Comparison of ENCODE assay signal across 14 cellular contexts in the genomic region with DNA sequence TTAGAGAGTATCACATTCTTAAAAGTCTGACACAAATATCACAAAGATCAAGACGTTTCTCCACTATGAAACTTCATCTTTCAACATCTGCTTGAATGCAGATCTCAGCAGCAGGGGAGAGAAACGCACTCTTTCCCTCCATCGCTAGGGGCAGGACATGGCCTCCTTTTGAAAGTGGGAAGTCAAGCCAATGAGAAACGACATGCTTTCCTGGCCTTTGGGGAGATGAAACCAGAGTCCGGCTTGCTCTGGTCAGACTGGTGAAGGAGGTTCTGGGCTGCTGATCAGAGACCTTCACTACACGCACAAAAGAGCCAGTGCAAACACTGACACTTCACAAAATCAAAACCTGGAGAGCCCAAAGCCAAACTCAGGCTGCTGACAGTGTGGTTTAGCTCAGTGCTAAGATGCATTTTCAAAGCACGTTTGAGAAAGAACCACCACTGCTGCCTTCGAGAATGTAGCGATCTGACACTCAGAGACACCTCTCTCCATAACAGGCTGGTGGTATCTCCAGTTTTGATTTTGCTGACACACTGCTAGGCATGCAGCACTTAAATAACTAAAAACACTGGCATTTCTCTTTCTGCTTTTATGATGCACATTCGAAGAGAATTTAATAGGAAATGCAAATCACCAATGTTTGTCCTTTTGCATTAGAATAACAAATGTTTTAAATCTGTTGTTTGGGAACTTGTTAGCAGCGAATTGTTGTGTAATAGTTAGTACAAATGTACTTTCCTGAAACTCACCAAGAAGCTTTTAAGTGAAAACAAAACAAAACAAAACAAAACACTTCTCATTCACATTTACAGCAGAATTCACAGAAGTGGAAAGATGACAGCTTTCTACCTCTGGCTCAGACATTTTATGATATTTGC.
DNase-seq lines count a peak whose midpoint lies in the region; ATAC-seq, FAIRE-seq and TF ChIP-seq lines count a peak whose summit lies in the region.
"Had no signal": no experiment of that assay in that cellular context is flagged by ENCODE, and none has a peak within 500 bp of the region (broad histone marks: within the 10 kb centered on the region; RNA-seq: fewer than 3 reads in every experiment).

No MANE protein-coding gene starts in this region.

- no peaks in the 10 kb centered on the region for H3K36me3 Mint-ChIP-seq in activated CD4-positive, alpha-beta memory T cell treated with anti-CD3 and anti-CD28 coated beads, Interleukin-2, amount 10 ng/mL, durations not matched to agents 7 days and 5 days (ENCODE audit: low read depth)

- no peak overlapping the region for H2AFZ ChIP-seq in GM12878 (ENCODE audit: control insufficient read depth, low read depth, low read length)

- TF ChIP-seq EP300 in GM12878 (IDR thresholded peaks at IDR 0.05; ENCODE audit: borderline replicate concordance in 1 of 2, control insufficient read depth in 1 of 2, low read depth in 2 of 2, low read length in 2 of 2), result no peak

- H3K27me3 ChIP-seq in HAP-1 (ENCODE audit: low read depth) (peaks cover 6% of the 10 kb centered on the region; the same call in 1 of the 2 replicates), GM12878 (replicated peaks in 1 of 2; ENCODE audit: control insufficient read depth in 2 of 2, insufficient read depth in 2 of 2, low read length in 1 of 2) (no peaks in the 10 kb centered on the region), iPS DF 6.9 (ENCODE audit: control insufficient read depth, insufficient read depth, low read length) (no peaks in the 10 kb centered on the region), subcutaneous abdominal adipose tissue (ENCODE audit: control insufficient read depth in 5 of 5, insufficient read depth in 4 of 5, low read length in 5 of 5) (no peaks in the 10 kb centered on the region)
- H3K27me3 ChIP-seq: breast epithelium, stomach had no signal

- TF ChIP-seq POLR2A in GM12878 (IDR thresholded peaks at IDR 0.05; ENCODE audit: low read depth, low read length), result no peak

- CTCF ChIA-PET in GM12878 (lab: Yijun Ruan, JAX), result interaction anchor here (0.8 to 1.5 kb wide), 7 partner anchors 9 to 38 kb away, joined by 3 to 6 read pairs (median 3); no protein-coding TSS in a partner anchor
- CTCF ChIA-PET in activated CD4-positive, alpha-beta memory T cell treated with anti-CD3 and anti-CD28 coated beads, Interleukin-2, amount 10 ng/mL, durations not matched to agents 7 days and 5 days (lab: Charles Lee), result no interaction called here

- no peak overlapping the region for H3K4me3 Mint-ChIP-seq in activated CD4-positive, alpha-beta memory T cell treated with anti-CD3 and anti-CD28 coated beads, Interleukin-2, amount 10 ng/mL, durations not matched to agents 7 days and 5 days

- no peak for TF ChIP-seq RAD21 in GM12878 (IDR thresholded peaks at IDR 0.05; ENCODE audit: insufficient read depth, low read depth, low read length)

- 22% methylated on average over 11 of the region's 11 CpGs for WGBS in GM12878 (ENCODE audit: insufficient coverage, insufficient replicate concordance, low lambda C conversion rate, missing lambda C conversion rate)
- no CpG with 5 or more reads among the region's 11 CpGs for WGBS in iPS DF 6.9 (ENCODE audit: insufficient coverage, insufficient read length)

- no peaks in the 10 kb centered on the region for H3K79me2 ChIP-seq in GM12878 (ENCODE audit: control insufficient read depth, insufficient read depth, low read length)

- H3K9me3 Mint-ChIP-seq in activated CD4-positive, alpha-beta memory T cell treated with anti-CD3 and anti-CD28 coated beads, Interleukin-2, amount 10 ng/mL, durations not matched to agents 7 days and 5 days, result no peaks in the 10 kb centered on the region

- H3K4me1 ChIP-seq in HAP-1, result peaks cover 16% of the 10 kb centered on the region
- no peaks in the 10 kb centered on the region for H3K4me1 ChIP-seq in GM12878 (ENCODE audit: control insufficient read depth, insufficient read depth, low read length)
- H3K4me1 ChIP-seq in iPS DF 6.9 (ENCODE audit: control insufficient read depth, insufficient read depth, low read length), result peaks cover 2% of the 10 kb centered on the region; the same call in 1 of the 2 replicates
- H3K4me1 ChIP-seq in subcutaneous abdominal adipose tissue (ENCODE audit: control insufficient read depth in 5 of 5, insufficient read depth in 5 of 5, low read length in 5 of 5), result peaks cover 0 to 20% (median 12%) of the 10 kb centered on the region in 5 donors
- H3K4me1 ChIP-seq: breast epithelium had no signal

- H3K9ac ChIP-seq in GM12878 (ENCODE audit: control insufficient read depth, insufficient read depth, low read length) (no peak overlapping the region), subcutaneous abdominal adipose tissue (ENCODE audit: low read length in 5 of 5) (peak overlapping the region in 1 of 5 donors; percentile 3)

- intact Hi-C loops in GM12878 (cut with micrococcal nuclease; ENCODE audit: unreplicated experiment), result no loop called here

- H3K4me1 Mint-ChIP-seq in activated CD4-positive, alpha-beta memory T cell treated with anti-CD3 and anti-CD28 coated beads, Interleukin-2, amount 10 ng/mL, durations not matched to agents 7 days and 5 days, result no peaks in the 10 kb centered on the region

- in situ Hi-C loops in HAP-1 (cut with MboI; ENCODE audit: low sequenced_read_pairs) (no loop called here), GM12878 (cut with MboI) (no loop called here)

- H3K9me3 ChIP-seq in HAP-1 (no peaks in the 10 kb centered on the region), GM12878 (replicated peaks; ENCODE audit: control insufficient read depth, insufficient read depth, low read length) (no peaks in the 10 kb centered on the region), iPS DF 6.9 (ENCODE audit: control insufficient read depth, insufficient read depth, low read length) (no peaks in the 10 kb centered on the region), subcutaneous abdominal adipose tissue (ENCODE audit: control insufficient read depth in 5 of 5, low read length in 5 of 5) (no peaks in the 10 kb centered on the region)
- H3K9me3 ChIP-seq: breast epithelium, stomach had no signal

- no peak overlapping the region for H3K27ac ChIP-seq in GM12878 (ENCODE audit: control insufficient read depth, insufficient read depth)
- H3K27ac ChIP-seq in iPS DF 6.9 (ENCODE audit: low read length), result no peak overlapping the region
- peak overlapping the region; percentile 53 for H3K27ac ChIP-seq in subcutaneous abdominal adipose tissue (ENCODE audit: low read depth, low read length)
- H3K27ac ChIP-seq: stomach had no signal

- H3K4me3 ChIP-seq in HAP-1 (no peak overlapping the region), GM12878 (no peak overlapping the region), iPS DF 6.9 (ENCODE audit: low read length) (no peak overlapping the region), subcutaneous abdominal adipose tissue (ENCODE audit: low read depth in 1 of 5, low read length in 5 of 5) (peak overlapping the region in 4 of 5 donors; percentile 6 to 47 (median 16))
- H3K4me3 ChIP-seq: breast epithelium, smooth muscle cell, stomach had no signal

- no peak overlapping the region for H3K27ac Mint-ChIP-seq in activated CD4-positive, alpha-beta memory T cell treated with anti-CD3 and anti-CD28 coated beads, Interleukin-2, amount 10 ng/mL, durations not matched to agents 7 days and 5 days

- H4K20me1 ChIP-seq in GM12878 (ENCODE audit: control insufficient read depth, insufficient read depth), result no peaks in the 10 kb centered on the region

- peak; percentile 87 for ATAC-seq in GM12878
- no peak for ATAC-seq in GM19452 (IDR thresholded peaks at IDR 0.05; ENCODE audit: unreplicated experiment)

- no peaks in the 10 kb centered on the region for H3K27me3 Mint-ChIP-seq in activated CD4-positive, alpha-beta memory T cell treated with anti-CD3 and anti-CD28 coated beads, Interleukin-2, amount 10 ng/mL, durations not matched to agents 7 days and 5 days

- H3K36me3 ChIP-seq in HAP-1 (replicated peaks), result no peaks in the 10 kb centered on the region
- no peaks in the 10 kb centered on the region for H3K36me3 ChIP-seq in GM12878 (ENCODE audit: control insufficient read depth in 2 of 2, insufficient read depth in 2 of 2, low read length in 1 of 2)
- H3K36me3 ChIP-seq in iPS DF 6.9 (ENCODE audit: control insufficient read depth, insufficient read depth, low read length), result no peaks in the 10 kb centered on the region
- H3K36me3 ChIP-seq in subcutaneous abdominal adipose tissue (ENCODE audit: control insufficient read depth in 5 of 5, insufficient read depth in 5 of 5, low read length in 5 of 5), result no peaks in the 10 kb centered on the region
- H3K36me3 ChIP-seq: breast epithelium, stomach had no signal

- POLR2A ChIA-PET in GM12878 (lab: Charles Lee), result interaction anchor here (1.1 kb wide), 1 partner anchor 8 kb away, joined by 4 read pairs; no protein-coding TSS in a partner anchor
- POLR2A ChIA-PET in activated CD4-positive, alpha-beta memory T cell treated with anti-CD3 and anti-CD28 coated beads, Interleukin-2, amount 10 ng/mL, durations not matched to agents 7 days and 5 days (lab: Charles Lee), result no interaction called here

- no peak for FAIRE-seq in GM12878 (lab: Jason Lieb, UNC)
- FAIRE-seq: keratinocyte had no signal

- peak in 2 of 3 experiments; percentile 23 to 39; a peak in 2 of 6 replicates for TF ChIP-seq CTCF in GM12878 (IDR thresholded peaks at IDR 0.05 in 2 of 3, conservative IDR thresholded peaks at IDR 0.05 in 1 of 3; ENCODE audit: control insufficient read depth in 2 of 3, extremely low read depth in 1 of 3, insufficient read depth in 1 of 3, low read depth in 3 of 3, low read length in 3 of 3)

- RAD21 ChIA-PET in GM12878 (lab: Charles Lee; ENCODE audit: unreplicated experiment), result interaction anchor here (0.9 to 1.0 kb wide), 2 partner anchors 12 to 310 kb away, joined by 3 to 5 read pairs; no protein-coding TSS in a partner anchor

- SMC1A ChIA-PET in GM12878 (lab: Charles Lee; ENCODE audit: uncharacterized antibody, unreplicated experiment), result interaction anchor here (0.7 to 2.0 kb wide), 12 partner anchors 8 to 299 kb away, joined by 3 to 11 read pairs (median 3); no protein-coding TSS in a partner anchor

- no peak overlapping the region for H3K4me2 ChIP-seq in GM12878 (ENCODE audit: control insufficient read depth, insufficient read depth)
- H3K4me2 ChIP-seq: smooth muscle cell had no signal

- DNase-seq in HAP-1 (ENCODE audit: low spot score in 2 of 2) (peak; percentile 56 to 81), GM12878 (ENCODE audit: low read depth, low spot score) (no peak), iPS DF 6.9 (ENCODE audit: low read depth, low spot score) (peak; percentile 35), NCI-H2227 (lab: John Stamatoyannopoulos, UW; ENCODE audit: unreplicated experiment) (no peak)
- DNase-seq in activated CD4-positive, alpha-beta memory T cell treated with anti-CD3 and anti-CD28 coated beads, Interleukin-2, amount 10 ng/mL, durations not matched to agents 7 days and 5 days, result no peak
- DNase-seq: activated CD8-positive, alpha-beta memory T cell treated with anti-CD3 and anti-CD28 coated beads for 24 hours; GDM1; NCI-H1436; stomach had no signal

- no TSS peak for BruUV-seq in GM12878 (replicated peaks; lab: Mats Ljungman, UMichigan)

Comparison
In these comparisons a context has a peak if more than half of its experiments do, and no peak if none do; other contexts are left out.
1. DNase-seq: peak in HAP-1 (2 of 2) and iPS DF 6.9 (single experiment); none in GM12878 (single experiment), NCI-H2227 (single experiment) and activated CD4-positive, alpha-beta memory T cell treated with anti-CD3 and anti-CD28 coated beads, Interleukin-2, amount 10 ng/mL, durations not matched to agents 7 days and 5 days (single experiment).
2. H3K4me3 ChIP-seq: peak in subcutaneous abdominal adipose tissue (4 of 5); none in HAP-1 (single experiment), GM12878 (single experiment) and iPS DF 6.9 (single experiment).